In genomic region chr10:87843714-87844113, GRCh38 we compare ENCODE assay signal across 18 cellular contexts. TPM values are rescaled to one million over a fixed set of nuclear protein-coding genes. Genes with fewer than 3 reads are reported as not detected.
DNase-seq lines count a peak whose midpoint lies in the region; ATAC-seq, FAIRE-seq and TF ChIP-seq lines count a peak whose summit lies in the region.
"Had no signal": no experiment of that assay in that cellular context is flagged by ENCODE, and none has a peak within 500 bp of the region (broad histone marks: within the 10 kb centered on the region; RNA-seq: fewer than 3 reads in every experiment).

No MANE protein-coding gene starts in this region.

- peak overlapping the region; percentile 76 to 95 for H3K4ac ChIP-seq in mesenchymal stem cell (ENCODE audit: low read depth in 1 of 2, low read length in 2 of 2)

- peaks cover 0 to 28% (median 5%) of the 10 kb centered on the region in 10 experiments; a peak in 8 of 20 replicates for H3K4me1 ChIP-seq in BLaER1 treated with 17β-estradiol and CSF1 and Interleukin-3, amounts not matched to agents 10 nM and 100 nM
- peaks cover 37 to 59% of the 10 kb centered on the region in 2 experiments for H3K4me1 ChIP-seq in HCT116 (ENCODE audit: control insufficient read depth in 1 of 2, insufficient read depth in 2 of 2, low read length in 2 of 2)
- no peaks in the 10 kb centered on the region for H3K4me1 ChIP-seq in K562 (replicated peaks in 1 of 2; ENCODE audit: control insufficient read depth in 2 of 2, insufficient read depth in 2 of 2, low read length in 2 of 2)
- peaks cover 3% of the 10 kb centered on the region for H3K4me1 ChIP-seq in mesenchymal stem cell (ENCODE audit: control insufficient read depth, insufficient read depth, low read depth, low read length)
- H3K4me1 ChIP-seq in vagina, result no peaks in the 10 kb centered on the region

- H4K8ac ChIP-seq in mesenchymal stem cell (ENCODE audit: low read length), result peak overlapping the region; percentile 1

- H3K23ac ChIP-seq in mesenchymal stem cell (ENCODE audit: low read length in 2 of 2), result no peak overlapping the region

- CTCF ChIA-PET in HCT116 (lab: Charles Lee), result no interaction called here
- CTCF ChIA-PET in K562 (lab: Yijun Ruan, JAX; ENCODE audit: low intra/inter-chr PET ratio), result no interaction called here
- CTCF ChIA-PET in activated CD8-positive, alpha-beta T cell treated with anti-CD3 and anti-CD28 coated beads, Interleukin-2, amount 10 ng/mL, durations not matched to agents 7 days and 5 days (lab: Charles Lee), result no interaction called here

- ATAC-seq in HCT116 (no peak), K562 (no peak), esophagus mucosa (no peak)
- ATAC-seq in activated CD8-positive, alpha-beta T cell treated with anti-CD3 and anti-CD28 coated beads, Interleukin-2, amount 10 ng/mL, durations not matched to agents 7 days and 5 days, result no peak

- H3K9me3 ChIP-seq in BLaER1 treated with 17β-estradiol and CSF1 and Interleukin-3, amounts not matched to agents 10 nM and 100 nM (replicated peaks in 1 of 11), result no peaks in the 10 kb centered on the region
- no peaks in the 10 kb centered on the region for H3K9me3 ChIP-seq in HCT116 (ENCODE audit: control insufficient read depth in 1 of 2, insufficient read depth in 1 of 2, low read depth in 1 of 2, low read length in 2 of 2)
- no peaks in the 10 kb centered on the region for H3K9me3 ChIP-seq in K562 (replicated peaks; ENCODE audit: control insufficient read depth, insufficient read depth, low read depth, low read length)
- H3K9me3 ChIP-seq in mesenchymal stem cell (ENCODE audit: control insufficient read depth, low read length), result no peaks in the 10 kb centered on the region
- no peaks in the 10 kb centered on the region for H3K9me3 ChIP-seq in vagina

- no peak for TF ChIP-seq RAD21 in HCT116 (IDR thresholded peaks at IDR 0.05; ENCODE audit: low read depth)
- no peak for TF ChIP-seq RAD21 in K562 (CRISPR knock-in tag; conservative IDR thresholded peaks at IDR 0.05 in 1 of 2, IDR thresholded peaks at IDR 0.05 in 1 of 2)

- no peak overlapping the region for H3K4me3 ChIP-seq in BLaER1 treated with 17β-estradiol and CSF1 and Interleukin-3, amounts not matched to agents 10 nM and 100 nM
- H3K4me3 ChIP-seq in HCT116 (replicated peaks in 1 of 2; ENCODE audit: low read depth in 1 of 2, low read length in 2 of 2), result no peak overlapping the region
- H3K4me3 ChIP-seq in K562, result no peak overlapping the region
- no peak overlapping the region for H3K4me3 ChIP-seq in mesenchymal stem cell (ENCODE audit: insufficient read depth in 1 of 2, low read depth in 1 of 2, low read length in 2 of 2)
- H3K4me3 ChIP-seq in vagina, result no peak overlapping the region
- H3K4me3 ChIP-seq: PC-9 had no signal

- H2BK15ac ChIP-seq in mesenchymal stem cell (ENCODE audit: low read depth, poor library complexity, severe bottlenecking), result no peak overlapping the region

- TF ChIP-seq POLR2A in HCT116 (IDR thresholded peaks at IDR 0.05; ENCODE audit: borderline replicate concordance, extremely low read depth, insufficient read depth, insufficient read length), result no peak
- no peak for TF ChIP-seq POLR2A in K562 (conservative IDR thresholded peaks at IDR 0.05)
- no peak for TF ChIP-seq POLR2A in vagina (IDR thresholded peaks at IDR 0.05)

- H3K36me3 Mint-ChIP-seq in activated CD8-positive, alpha-beta T cell treated with anti-CD3 and anti-CD28 coated beads, Interleukin-2, amount 10 ng/mL, durations not matched to agents 7 days and 5 days (ENCODE audit: low read depth), result no peaks in the 10 kb centered on the region

- no peaks in the 10 kb centered on the region for H4K20me1 ChIP-seq in BLaER1 treated with 17β-estradiol and CSF1 and Interleukin-3, amounts not matched to agents 10 nM and 100 nM
- H4K20me1 ChIP-seq in HCT116 (ENCODE audit: insufficient read depth) (no peaks in the 10 kb centered on the region), K562 (replicated peaks; ENCODE audit: control insufficient read depth, insufficient read depth, low read length) (no peaks in the 10 kb centered on the region)

- H3K9ac ChIP-seq in BLaER1 treated with 17β-estradiol and CSF1 and Interleukin-3, amounts not matched to agents 10 nM and 100 nM, result no peak overlapping the region
- H3K9ac ChIP-seq in HCT116 (ENCODE audit: low read length), result no peak overlapping the region
- no peak overlapping the region for H3K9ac ChIP-seq in K562 (ENCODE audit: insufficient read depth in 1 of 2, low read depth in 2 of 2, low read length in 2 of 2)
- peak overlapping the region; percentile 81 for H3K9ac ChIP-seq in mesenchymal stem cell (ENCODE audit: low read length)

- H2BK120ac ChIP-seq in mesenchymal stem cell (ENCODE audit: low read depth, low read length), result peak overlapping the region; percentile 90

- DNase-seq in HCT116 (ENCODE audit: low read depth, low spot score) (no peak), K562 (ENCODE audit: extremely low read depth in 1 of 4, low spot score in 3 of 4) (no peak), mesenchymal stem cell (no peak), hepatic stellate cell (ENCODE audit: low spot score) (no peak), vagina (ENCODE audit: extremely low spot score in 2 of 2) (no peak)
- no peak for DNase-seq in activated CD8-positive, alpha-beta T cell treated with anti-CD3 and anti-CD28 coated beads, Interleukin-2, amount 10 ng/mL, durations not matched to agents 7 days and 5 days
- DNase-seq: CD8-positive, alpha-beta memory T cell; NCI-H1417 treated with DMSO at 0.1 percent for 48 hours; NCI-H2081 treated with DMSO at 0.1 percent for 48 hours; NCI-H510A treated with DMSO at 0.1 percent for 48 hours; NCI-H82; PC-9 had no signal

- H3K27ac Mint-ChIP-seq in activated CD8-positive, alpha-beta T cell treated with anti-CD3 and anti-CD28 coated beads, Interleukin-2, amount 10 ng/mL, durations not matched to agents 7 days and 5 days, result no peak overlapping the region
- H3K27ac Mint-ChIP-seq: B cell; CD8-positive, alpha-beta memory T cell had no signal

- H2AFZ ChIP-seq in HCT116 (ENCODE audit: low read depth, low read length, poor library complexity, severe bottlenecking) (peak overlapping the region; percentile 28), K562 (ENCODE audit: low read depth, low read length) (peak overlapping the region; percentile 53; the same call in 1 of the 2 replicates), mesenchymal stem cell (ENCODE audit: low read depth, low read length) (no peak overlapping the region)
- H2AFZ ChIP-seq: PC-9 had no signal

- in situ Hi-C loops in K562 (cut with MboI), result no loop called here

- peaks cover 2% of the 10 kb centered on the region for H3K79me1 ChIP-seq in mesenchymal stem cell (replicated peaks; ENCODE audit: low read length, poor library complexity, severe bottlenecking)

- TF ChIP-seq CTCF in HCT116 (IDR thresholded peaks at IDR 0.05 in 2 of 3, conservative IDR thresholded peaks at IDR 0.05 in 1 of 3; ENCODE audit: borderline replicate concordance in 1 of 3, insufficient read depth in 1 of 3, low read depth in 2 of 3, low read length in 2 of 3) (no peak), K562 (IDR thresholded peaks at IDR 0.05 in 2 of 3, conservative IDR thresholded peaks at IDR 0.05 in 1 of 3; ENCODE audit: insufficient read depth in 2 of 3, low read depth in 1 of 3, low read length in 3 of 3) (no peak), vagina (IDR thresholded peaks at IDR 0.05) (no peak)

- H4K91ac ChIP-seq in mesenchymal stem cell (ENCODE audit: low read length), result peak overlapping the region; percentile 20

- H3K4me3 Mint-ChIP-seq in activated CD8-positive, alpha-beta T cell treated with anti-CD3 and anti-CD28 coated beads, Interleukin-2, amount 10 ng/mL, durations not matched to agents 7 days and 5 days, result no peak overlapping the region
- H3K4me3 Mint-ChIP-seq: B cell; CD8-positive, alpha-beta memory T cell had no signal

- H2BK5ac ChIP-seq in mesenchymal stem cell (ENCODE audit: low read depth, low read length, poor library complexity, severe bottlenecking), result peak overlapping the region; percentile 12

- H3K9me1 ChIP-seq in K562 (ENCODE audit: control insufficient read depth, insufficient read depth, low read length), result no peaks in the 10 kb centered on the region

- no peak for TF ChIP-seq EP300 in K562 (IDR thresholded peaks at IDR 0.05; ENCODE audit: low read length)

- H2BK12ac ChIP-seq in mesenchymal stem cell (ENCODE audit: low read length in 2 of 2), result peak overlapping the region; percentile 15 to 98

- peak overlapping the region in 9 of 11 experiments; percentile 4 to 58 (median 43); a peak in 10 of 22 replicates for H3K27ac ChIP-seq in BLaER1 treated with 17β-estradiol and CSF1 and Interleukin-3, amounts not matched to agents 10 nM and 100 nM
- H3K27ac ChIP-seq in HCT116 (ENCODE audit: low read depth, low read length), result peak overlapping the region; percentile 70
- H3K27ac ChIP-seq in K562 (ENCODE audit: extremely low read depth, low read depth, low read length), result no peak overlapping the region
- peak overlapping the region; percentile 7 for H3K27ac ChIP-seq in mesenchymal stem cell (ENCODE audit: low read length, poor library complexity, severe bottlenecking)
- no peak overlapping the region for H3K27ac ChIP-seq in vagina
- H3K27ac ChIP-seq: HL-60 had no signal

- POLR2A ChIA-PET in HCT116 (lab: Charles Lee), result interaction anchor here (2.8 kb wide), 1 partner anchor 19 kb away, joined by 16 read pairs; the partner anchor contains the start of gene KLLN
- POLR2A ChIA-PET in K562 (lab: Yijun Ruan, JAX), result no interaction called here
- POLR2A ChIA-PET in activated CD8-positive, alpha-beta T cell treated with anti-CD3 and anti-CD28 coated beads, Interleukin-2, amount 10 ng/mL, durations not matched to agents 7 days and 5 days (lab: Charles Lee), result interaction anchor here (2.0 kb wide), 1 partner anchor 26 kb away, joined by 6 read pairs; the partner anchor contains the start of gene ATAD1

- peak overlapping the region; percentile 23 to 87 for H3K18ac ChIP-seq in mesenchymal stem cell (ENCODE audit: low read depth in 1 of 2, low read length in 2 of 2)

- peak overlapping the region; percentile 96 for H2AK5ac ChIP-seq in mesenchymal stem cell (ENCODE audit: low read length, severe bottlenecking)

- H3K4me1 Mint-ChIP-seq in activated CD8-positive, alpha-beta T cell treated with anti-CD3 and anti-CD28 coated beads, Interleukin-2, amount 10 ng/mL, durations not matched to agents 7 days and 5 days (ENCODE audit: low read depth), result peaks cover 14% of the 10 kb centered on the region
- H3K4me1 Mint-ChIP-seq: B cell; CD8-positive, alpha-beta memory T cell had no signal

- no peaks in the 10 kb centered on the region for H3K36me3 ChIP-seq in BLaER1 treated with 17β-estradiol and CSF1 and Interleukin-3, amounts not matched to agents 10 nM and 100 nM
- H3K36me3 ChIP-seq in HCT116 (ENCODE audit: control insufficient read depth in 1 of 2, insufficient read depth in 2 of 2, low read length in 2 of 2), result no peaks in the 10 kb centered on the region
- no peaks in the 10 kb centered on the region for H3K36me3 ChIP-seq in K562 (ENCODE audit: control insufficient read depth, insufficient read depth, low read length)
- H3K36me3 ChIP-seq in mesenchymal stem cell (ENCODE audit: control insufficient read depth in 1 of 2, insufficient read depth in 2 of 2, low read depth in 1 of 2, low read length in 2 of 2), result no peaks in the 10 kb centered on the region
- H3K36me3 ChIP-seq in vagina, result no peaks in the 10 kb centered on the region

- intact Hi-C loops in HCT116 (cut with micrococcal nuclease) (loop anchor here (2.0 kb wide), 1 partner anchor 19 kb away; the partner anchor contains the start of genes KLLN and PTEN), K562 (cut with micrococcal nuclease) (no loop called here), vagina (cut with DNase I) (no loop called here)

- H3K9me3 Mint-ChIP-seq in activated CD8-positive, alpha-beta T cell treated with anti-CD3 and anti-CD28 coated beads, Interleukin-2, amount 10 ng/mL, durations not matched to agents 7 days and 5 days (ENCODE audit: insufficient read depth), result no peaks in the 10 kb centered on the region
- H3K9me3 Mint-ChIP-seq: CD8-positive, alpha-beta memory T cell had no signal

- RAD21 ChIA-PET in HCT116 (lab: Charles Lee; ENCODE audit: low non-redundant PET in 1 of 2, low total read pairs in 2 of 2, uncharacterized antibody in 2 of 2, unreplicated experiment in 2 of 2), result no interaction called here

- H3K79me2 ChIP-seq in HCT116 (ENCODE audit: insufficient read depth, low read length) (no peaks in the 10 kb centered on the region), K562 (ENCODE audit: control insufficient read depth, insufficient read depth, low read length) (no peaks in the 10 kb centered on the region)

- no peaks in the 10 kb centered on the region for H3K9me2 ChIP-seq in HCT116 (ENCODE audit: insufficient read depth)

- FAIRE-seq in K562 (lab: Jason Lieb, UNC), result no peak
- FAIRE-seq: H54, HTR-8/SVneo had no signal

- BruUV-seq in HCT116 (replicated peaks; lab: Mats Ljungman, UMichigan), result no TSS peak
- no TSS peak for BruUV-seq in K562 (replicated peaks; lab: Mats Ljungman, UMichigan)

- peak overlapping the region in 3 of 11 experiments; percentile 37 to 58 (median 53); a peak in 5 of 22 replicates for H3K4me2 ChIP-seq in BLaER1 treated with 17β-estradiol and CSF1 and Interleukin-3, amounts not matched to agents 10 nM and 100 nM
- H3K4me2 ChIP-seq in HCT116 (ENCODE audit: low read length), result peak overlapping the region; percentile 11; the same call in 1 of the 2 replicates
- H3K4me2 ChIP-seq in K562 (ENCODE audit: insufficient read depth, low read length), result no peak overlapping the region
- no peak overlapping the region for H3K4me2 ChIP-seq in mesenchymal stem cell (ENCODE audit: low read length, poor library complexity, severe bottlenecking)
- H3K4me2 ChIP-seq: PC-9 had no signal

- H3K14ac ChIP-seq in mesenchymal stem cell (ENCODE audit: low read length in 2 of 2), result no peak overlapping the region

- H3K27me3 Mint-ChIP-seq in activated CD8-positive, alpha-beta T cell treated with anti-CD3 and anti-CD28 coated beads, Interleukin-2, amount 10 ng/mL, durations not matched to agents 7 days and 5 days (ENCODE audit: low read depth), result no peaks in the 10 kb centered on the region
- H3K27me3 Mint-ChIP-seq: B cell had no signal

- 67% methylated on average over 4 of the region's 4 CpGs for WGBS in K562 (ENCODE audit: insufficient coverage, low coverage, missing lambda C conversion rate)
- over 99% methylated on average over 4 of the region's 4 CpGs for WGBS in mesenchymal stem cell

- H3K27me3 ChIP-seq in BLaER1 treated with 17β-estradiol and CSF1 and Interleukin-3, amounts not matched to agents 10 nM and 100 nM, result no peaks in the 10 kb centered on the region
- H3K27me3 ChIP-seq in HCT116 (ENCODE audit: insufficient read depth, low read length), result no peaks in the 10 kb centered on the region
- no peaks in the 10 kb centered on the region for H3K27me3 ChIP-seq in K562 (ENCODE audit: control insufficient read depth in 2 of 2, insufficient read depth in 2 of 2, low read length in 2 of 2)
- H3K27me3 ChIP-seq in mesenchymal stem cell (ENCODE audit: control insufficient read depth in 1 of 2, insufficient read depth in 1 of 2, low read length in 2 of 2), result no peaks in the 10 kb centered on the region
- H3K27me3 ChIP-seq in vagina, result no peaks in the 10 kb centered on the region

RNA-seq across cellular contexts. Expression of gene KLLN, which starts 19.6 kb away (rescaled TPM):
- total RNA-seq in HCT116 (2021; ENCODE audit: unreplicated experiment) (1.4 TPM), K562 (2014; rRNA removed) (0.09 and 0.41 TPM in 2 replicates), K562 (2014; rRNA removed; fragmentation: Illumina TruSeq; extraction: Trizol) (0.22 and 0.29 TPM in 2 replicates), K562 (2015; rRNA removed; fragmentation: Illumina TruSeq; extraction: Trizol) (0.25 and 0.34 TPM in 2 replicates), K562 (2021) (0.25 and 0.40 TPM in 2 replicates), esophagus mucosa (0.60 TPM), vagina (0.25 TPM)
- 0.37 and 0.51 TPM in 2 replicates for polyA plus RNA-seq in HCT116 (2012)
- total RNA-seq in K562 (2011; cell fraction: chromatin; rRNA removed; ENCODE audit: low replicate concordance), result 0.42 and 0.51 TPM in 2 replicates
- 0.39 and 0.50 TPM in 2 replicates for total RNA-seq in K562 (2011; cell fraction: nucleolus; rRNA removed)
- total RNA-seq in K562 (2011; cell fraction: nucleoplasm; rRNA removed), result 0.37 and 0.84 TPM in 2 replicates
- polyA plus RNA-seq in K562 (2011; rRNA removed) (0.07 and 0.08 TPM in 2 replicates), K562 (2014; fragmentation: Illumina TruSeq; extraction: Trizol) (0.22 and 0.29 TPM in 2 replicates), K562 (2014; fragmentation: Nextera tagmentation; extraction: Ambion mirVana) (under 1 TPM; 0.29 to 0.35 TPM), K562 (2014; rRNA removed) (0.08 and 0.32 TPM in 2 replicates)
- polyA plus RNA-seq in K562 (2011; cell fraction: cytosol; rRNA removed), result 0.10 and 0.12 TPM in 2 replicates
- polyA plus RNA-seq in K562 (2011; cell fraction: nucleus; rRNA removed), result 0.07 and 0.08 TPM in 2 replicates
- polyA plus RNA-seq in K562 (2012), result 0.21 and 0.44 TPM in 2 replicates
- polyA minus RNA-seq in K562 (2011; rRNA and poly(A)+ RNA removed), result 0.18 and 0.24 TPM in 2 replicates
- not detected in 2 replicates for polyA minus RNA-seq in K562 (2011; cell fraction: cytosol; rRNA and poly(A)+ RNA removed)
- polyA minus RNA-seq in K562 (2011; cell fraction: nucleus; rRNA and poly(A)+ RNA removed), result 0.54 and 0.89 TPM in 2 replicates
- 0.46 TPM for polyA plus RNA-seq in mesenchymal stem cell (2013, experiment 1 of 2)
- 0.47 TPM for polyA plus RNA-seq in mesenchymal stem cell (2013, experiment 2 of 2)
- under 1 TPM; 0.79 to 0.94 TPM for total RNA-seq in activated CD8-positive, alpha-beta T cell treated with anti-CD3 and anti-CD28 coated beads, Interleukin-2, amount 10 ng/mL, durations not matched to agents 7 days and 5 days

RNA-seq across cellular contexts. Expression of gene PTEN, which starts 19.7 kb away (rescaled TPM):
- total RNA-seq in HCT116 (2021; ENCODE audit: unreplicated experiment) (58.7 TPM), K562 (2014; rRNA removed) (16.9 and 22.2 TPM in 2 replicates), K562 (2014; rRNA removed; fragmentation: Illumina TruSeq; extraction: Trizol) (56.9 and 58.5 TPM in 2 replicates), K562 (2015; rRNA removed; fragmentation: Illumina TruSeq; extraction: Trizol) (52.7 and 56.4 TPM in 2 replicates), K562 (2021) (25.0 and 28.4 TPM in 2 replicates), esophagus mucosa (77.0 TPM), vagina (121 TPM)
- 25.2 and 30.5 TPM in 2 replicates for polyA plus RNA-seq in HCT116 (2012)
- total RNA-seq in K562 (2011; cell fraction: chromatin; rRNA removed; ENCODE audit: low replicate concordance), result 26.5 and 143 TPM in 2 replicates
- total RNA-seq in K562 (2011; cell fraction: nucleolus; rRNA removed), result 16.0 and 23.8 TPM in 2 replicates
- total RNA-seq in K562 (2011; cell fraction: nucleoplasm; rRNA removed), result 61.3 and 94.4 TPM in 2 replicates
- polyA plus RNA-seq in K562 (2011; rRNA removed) (24.2 and 25.0 TPM in 2 replicates), K562 (2014; fragmentation: Illumina TruSeq; extraction: Trizol) (15.6 and 15.7 TPM in 2 replicates), K562 (2014; fragmentation: Nextera tagmentation; extraction: Ambion mirVana) (10 to 100 TPM in 1 of 2 experiments, 1 to 10 TPM in 1; 8.4 to 12.8 TPM), K562 (2014; rRNA removed) (13.1 and 18.5 TPM in 2 replicates)
- 3.4 and 4.9 TPM in 2 replicates for polyA plus RNA-seq in K562 (2011; cell fraction: cytosol; rRNA removed)
- polyA plus RNA-seq in K562 (2011; cell fraction: nucleus; rRNA removed), result 12.9 and 20.9 TPM in 2 replicates
- 17.3 and 29.7 TPM in 2 replicates for polyA plus RNA-seq in K562 (2012)
- 78.7 and 109 TPM in 2 replicates for polyA minus RNA-seq in K562 (2011; rRNA and poly(A)+ RNA removed)
- polyA minus RNA-seq in K562 (2011; cell fraction: cytosol; rRNA and poly(A)+ RNA removed), result 24.5 and 44.1 TPM in 2 replicates
- polyA minus RNA-seq in K562 (2011; cell fraction: nucleus; rRNA and poly(A)+ RNA removed), result 54.4 and 127 TPM in 2 replicates
- polyA plus RNA-seq in mesenchymal stem cell (2013, experiment 1 of 2), result 48.3 TPM
- polyA plus RNA-seq in mesenchymal stem cell (2013, experiment 2 of 2), result 48.6 TPM
- total RNA-seq in activated CD8-positive, alpha-beta T cell treated with anti-CD3 and anti-CD28 coated beads, Interleukin-2, amount 10 ng/mL, durations not matched to agents 7 days and 5 days, result 10 to 100 TPM; 87.2 to 91.9 TPM

RNA-seq across cellular contexts. Expression of gene ATAD1, which starts 25.7 kb away (rescaled TPM):
- total RNA-seq in HCT116 (2021; ENCODE audit: unreplicated experiment) (66.4 TPM), K562 (2014; rRNA removed) (11.3 and 13.9 TPM in 2 replicates), K562 (2014; rRNA removed; fragmentation: Illumina TruSeq; extraction: Trizol) (33.8 and 42.0 TPM in 2 replicates), K562 (2015; rRNA removed; fragmentation: Illumina TruSeq; extraction: Trizol) (24.5 and 26.8 TPM in 2 replicates), K562 (2021) (28.9 and 33.2 TPM in 2 replicates), esophagus mucosa (26.3 TPM), vagina (44.7 TPM)
- polyA plus RNA-seq in HCT116 (2012), result 17.5 and 22.0 TPM in 2 replicates
- total RNA-seq in K562 (2011; cell fraction: chromatin; rRNA removed; ENCODE audit: low replicate concordance), result 26.9 and 67.3 TPM in 2 replicates
- 14.2 and 17.1 TPM in 2 replicates for total RNA-seq in K562 (2011; cell fraction: nucleolus; rRNA removed)
- total RNA-seq in K562 (2011; cell fraction: nucleoplasm; rRNA removed), result 30.2 and 34.9 TPM in 2 replicates
- polyA plus RNA-seq in K562 (2011; rRNA removed) (23.6 and 30.4 TPM in 2 replicates), K562 (2014; fragmentation: Illumina TruSeq; extraction: Trizol) (21.6 and 26.8 TPM in 2 replicates), K562 (2014; fragmentation: Nextera tagmentation; extraction: Ambion mirVana) (10 to 100 TPM; 27.3 to 31.0 TPM), K562 (2014; rRNA removed) (16.9 and 18.9 TPM in 2 replicates)
- polyA plus RNA-seq in K562 (2011; cell fraction: cytosol; rRNA removed), result 4.1 and 10.3 TPM in 2 replicates
- 5.6 and 8.9 TPM in 2 replicates for polyA plus RNA-seq in K562 (2011; cell fraction: nucleus; rRNA removed)
- 16.8 and 18.9 TPM in 2 replicates for polyA plus RNA-seq in K562 (2012)
- 39.5 and 40.0 TPM in 2 replicates for polyA minus RNA-seq in K562 (2011; rRNA and poly(A)+ RNA removed)
- 12.5 and 15.4 TPM in 2 replicates for polyA minus RNA-seq in K562 (2011; cell fraction: cytosol; rRNA and poly(A)+ RNA removed)
- polyA minus RNA-seq in K562 (2011; cell fraction: nucleus; rRNA and poly(A)+ RNA removed), result 9.7 and 16.1 TPM in 2 replicates
- polyA plus RNA-seq in mesenchymal stem cell (2013, experiment 1 of 2), result 34.7 TPM
- 37.4 TPM for polyA plus RNA-seq in mesenchymal stem cell (2013, experiment 2 of 2)
- 10 to 100 TPM; 38.9 to 42.5 TPM for total RNA-seq in activated CD8-positive, alpha-beta T cell treated with anti-CD3 and anti-CD28 coated beads, Interleukin-2, amount 10 ng/mL, durations not matched to agents 7 days and 5 days

Comparison
In these comparisons a context has a peak if more than half of its experiments do, and no peak if none do; other contexts are left out.
1. H3K27ac ChIP-seq: peak in BLaER1 treated with 17β-estradiol and CSF1 and Interleukin-3, amounts not matched to agents 10 nM and 100 nM (9 of 11), HCT116 (single experiment) and mesenchymal stem cell (single experiment); none in K562 (single experiment) and vagina (single experiment).